ENCODE assay signal across 14 cellular contexts in genomic region chr12:77830502-77830901, GRCh38. TPM values are rescaled to one million over a fixed set of nuclear protein-coding genes. Genes with fewer than 3 reads are reported as not detected.
DNase-seq lines count a peak whose midpoint lies in the region; ATAC-seq and TF ChIP-seq lines count a peak whose summit lies in the region.
"Had no signal": no experiment of that assay in that cellular context is flagged by ENCODE, and none has a peak within 500 bp of the region (broad histone marks: within the 10 kb centered on the region; RNA-seq: fewer than 3 reads in every experiment).

Gene NAV3, plus strand, starts transcription at chr12:77830894. Its CDS starts 568 bp downstream, at chr12:77831462.

- H2BK15ac ChIP-seq in IMR-90 (ENCODE audit: low read depth, low read length): no peak within 1 kb of the TSS

- no TSS peak for BruUV-seq in IMR-90 (replicated peaks; lab: Mats Ljungman, UMichigan)

- TF ChIP-seq CTCF in IMR-90 (conservative IDR thresholded peaks at IDR 0.05; ENCODE audit: low read depth, low read length) (no peak), coronary artery (IDR thresholded peaks at IDR 0.05) (no peak)

- H2BK5ac ChIP-seq in IMR-90 (ENCODE audit: low read depth, low read length, poor library complexity, severe bottlenecking): no peak within 1 kb of the TSS

- H3K23ac ChIP-seq in IMR-90 (ENCODE audit: low read depth, low read length): no peak within 1 kb of the TSS

- no CpG with 5 or more reads among the region's 3 CpGs for WGBS in IMR-90 (ENCODE audit: extremely low coverage in 2 of 2, insufficient read length in 1 of 2), 2 experiments

- no peak within 1 kb of the TSS for H3K4me2 ChIP-seq in IMR-90 (ENCODE audit: low read depth, low read length)

- no peak within 1 kb of the TSS for H3K9ac ChIP-seq in IMR-90 (ENCODE audit: low read depth, low read length)
- no peak within 1 kb of the TSS for H3K9ac ChIP-seq in skeletal muscle tissue (ENCODE audit: low read depth in 1 of 3, low read length in 3 of 3)

- H3K18ac ChIP-seq in IMR-90 (ENCODE audit: low read depth, low read length): no peak within 1 kb of the TSS

- H3K4me3 ChIP-seq in IMR-90 (ENCODE audit: insufficient read depth, low read depth, low read length) (no peak within 1 kb of the TSS), coronary artery (peak within 1 kb of the TSS; percentile 54), skeletal muscle tissue (ENCODE audit: low read length in 3 of 3) (peak within 1 kb of the TSS in 1 of 3 donors; percentile 55)
- H3K4me3 ChIP-seq: gastrocnemius medialis, mucosa of descending colon, thyroid gland had no signal

- H4K5ac ChIP-seq in IMR-90 (ENCODE audit: low read depth, low read length): no peak within 1 kb of the TSS

- H3K9me3 ChIP-seq in IMR-90 (ENCODE audit: control insufficient read depth, insufficient read depth, low read length): no peaks in the 10 kb centered on the region
- H3K9me3 ChIP-seq in skeletal muscle tissue (ENCODE audit: control insufficient read depth in 3 of 3, low read length in 3 of 3): no peaks in the 10 kb centered on the region
- H3K9me3 ChIP-seq: gastrocnemius medialis, mucosa of descending colon, thyroid gland had no signal

- H3K79me1 ChIP-seq in IMR-90 (ENCODE audit: low read depth in 1 of 2, low read length in 2 of 2): no peaks in the 10 kb centered on the region

- DNase-seq in IMR-90 (no peak), coronary artery (ENCODE audit: low spot score) (no peak), left kidney (ENCODE audit: low read depth, low spot score) (peak; percentile 72)
- DNase-seq in stimulated activated CD4-positive, alpha-beta T cell treated with anti-CD3 and anti-CD28 coated beads, Interleukin-4, amount 100 ng/mL, for 1 hour: no peak
- DNase-seq: activated CD4-positive, alpha-beta T cell treated with anti-CD3 and anti-CD28 coated beads, Interleukin-2, amount 50 U/mL, for 4 hours; activated naive CD8-positive, alpha-beta T cell treated with anti-CD3 and anti-CD28 coated beads, Interleukin-2, amount 10 ng/mL, durations not matched to agents 7 days and 5 days; gastrocnemius medialis; mucosa of descending colon; stimulated activated CD4-positive, alpha-beta T cell treated with anti-CD3 and anti-CD28 coated beads, Interleukin-4, amount 100 ng/mL, for 4 hours; thyroid gland had no signal

- H3K4ac ChIP-seq in IMR-90 (ENCODE audit: low read depth, low read length): no peak within 1 kb of the TSS

- no peak within 1 kb of the TSS for H2AFZ ChIP-seq in IMR-90 (replicated peaks; ENCODE audit: low read length, poor library complexity)

- intact Hi-C loops in IMR-90 (cut with micrococcal nuclease): loop anchor here (5.0 kb wide), 1 partner anchor 228 kb away; no protein-coding TSS in a partner anchor

- H3K27ac ChIP-seq in IMR-90 (ENCODE audit: insufficient read depth, low read length) (no peak within 1 kb of the TSS), coronary artery (no peak within 1 kb of the TSS), skeletal muscle tissue (ENCODE audit: low read depth, low read length) (no peak within 1 kb of the TSS)

- no peak within 1 kb of the TSS for H3K14ac ChIP-seq in IMR-90 (replicated peaks; ENCODE audit: low read depth, low read length)

- no peak for TF ChIP-seq POLR2A in IMR-90 (IDR thresholded peaks at IDR 0.05; ENCODE audit: low read depth, low read length)

- in situ Hi-C loops in IMR-90 (cut with MboI; ENCODE audit: low sequenced_read_pairs): no loop called here

- H2AK9ac ChIP-seq in IMR-90 (replicated peaks; ENCODE audit: low read depth, low read length, poor library complexity): no peak within 1 kb of the TSS

- H3K36me3 ChIP-seq in IMR-90 (ENCODE audit: control insufficient read depth, insufficient read depth, low read length) (no peaks in the 10 kb centered on the region), skeletal muscle tissue (ENCODE audit: control insufficient read depth in 3 of 3, insufficient read depth in 3 of 3, low read length in 3 of 3) (no peaks in the 10 kb centered on the region)
- H3K36me3 ChIP-seq: gastrocnemius medialis, thyroid gland had no signal

- no peaks in the 10 kb centered on the region for H4K20me1 ChIP-seq in IMR-90 (ENCODE audit: insufficient read depth, low read length)

- dilution Hi-C loops in IMR-90 (cut with HindIII; ENCODE audit: low sequenced_read_pairs, unreplicated experiment): no loop called here

- CTCF ChIA-PET in IMR-90 (lab: Yijun Ruan, JAX): interaction anchor here (0.7 to 0.8 kb wide), 2 partner anchors 95 to 545 kb away, joined by 3 read pairs; no protein-coding TSS in a partner anchor

- H3K56ac ChIP-seq in IMR-90 (ENCODE audit: extremely low read depth, insufficient read depth, low read length): no peak within 1 kb of the TSS

- no peak within 1 kb of the TSS for H2AK5ac ChIP-seq in IMR-90 (ENCODE audit: low read depth, low read length)

- POLR2A ChIA-PET in IMR-90 (lab: Charles Lee; ENCODE audit: unreplicated experiment): no interaction called here

- H2BK120ac ChIP-seq in IMR-90 (ENCODE audit: low read depth, low read length): no peak within 1 kb of the TSS

- ATAC-seq in IMR-90 (ENCODE audit: low read depth): no peak
- ATAC-seq in GM18909 (IDR thresholded peaks at IDR 0.05; ENCODE audit: poor library complexity, unreplicated experiment): no peak
- no peak for ATAC-seq in GM21515 (IDR thresholded peaks at IDR 0.05; ENCODE audit: unreplicated experiment)
- ATAC-seq in GM18511 (IDR thresholded peaks at IDR 0.05; ENCODE audit: unreplicated experiment): no peak
- ATAC-seq: mucosa of descending colon had no signal

- no peaks in the 10 kb centered on the region for H3K4me1 ChIP-seq in IMR-90 (ENCODE audit: control insufficient read depth, insufficient read depth, low read length)
- no peaks in the 10 kb centered on the region for H3K4me1 ChIP-seq in skeletal muscle tissue (ENCODE audit: control insufficient read depth in 3 of 3, insufficient read depth in 3 of 3, low read length in 3 of 3)
- H3K4me1 ChIP-seq: thyroid gland had no signal

- H2BK20ac ChIP-seq in IMR-90 (ENCODE audit: low read depth, low read length): no peak within 1 kb of the TSS

- H3K27me3 ChIP-seq in IMR-90 (ENCODE audit: control insufficient read depth, insufficient read depth, low read length): peaks cover 1% of the 10 kb centered on the region; the same call in 1 of the 2 replicates
- H3K27me3 ChIP-seq in skeletal muscle tissue (ENCODE audit: control insufficient read depth in 3 of 3, insufficient read depth in 3 of 3, low read length in 3 of 3): no peaks in the 10 kb centered on the region
- H3K27me3 ChIP-seq: gastrocnemius medialis, thyroid gland had no signal

- no peak within 1 kb of the TSS for H4K91ac ChIP-seq in IMR-90 (ENCODE audit: insufficient read depth, low read depth, low read length)

- TF ChIP-seq RAD21 in IMR-90 (IDR thresholded peaks at IDR 0.05; ENCODE audit: low read length): no peak

- H3K9me1 ChIP-seq in IMR-90 (ENCODE audit: insufficient read depth, low read length): no peaks in the 10 kb centered on the region

- H4K8ac ChIP-seq in IMR-90 (ENCODE audit: low read depth in 2 of 2, low read length in 2 of 2): no peak within 1 kb of the TSS

TF ChIP-seq in IMR-90, 13 proteins besides CTCF, POLR2A, EP300 and RAD21:
- TF ChIP-seq CEBPB (IDR thresholded peaks at IDR 0.05; ENCODE audit: low read depth, low read length) (no peak), MXI1 (IDR thresholded peaks at IDR 0.05; ENCODE audit: borderline replicate concordance, low read depth, low read length) (no peak), USF2 (IDR thresholded peaks at IDR 0.05; ENCODE audit: low read depth, low read length) (no peak), FOS (IDR thresholded peaks at IDR 0.05; ENCODE audit: low read depth, low read length) (no peak), ELK1 (IDR thresholded peaks at IDR 0.05; ENCODE audit: borderline replicate concordance, low read depth, low read length) (no peak), NFE2L2 (IDR thresholded peaks at IDR 0.05; ENCODE audit: low read depth, low read length) (no peak), CHD1 (IDR thresholded peaks at IDR 0.05; ENCODE audit: low read depth, low read length) (no peak), SMC3 (IDR thresholded peaks at IDR 0.05; ENCODE audit: low read depth, low read length) (no peak), RFX5 (IDR thresholded peaks at IDR 0.05; ENCODE audit: low read depth, low read length) (no peak), MAZ (IDR thresholded peaks at IDR 0.05; ENCODE audit: borderline replicate concordance, low read depth, low read length) (no peak), RCOR1 (IDR thresholded peaks at IDR 0.05; ENCODE audit: insufficient replicate concordance, low read length) (no peak), MAFK (IDR thresholded peaks at IDR 0.05; ENCODE audit: low read depth, low read length) (no peak), BHLHE40 (IDR thresholded peaks at IDR 0.05; ENCODE audit: low read depth, low read length) (no peak)
TF ChIP-seq in IMR-90: peak in this region for 0.

RNA-seq across cellular contexts. Expression of gene NAV3, which starts in this region (rescaled TPM):
- total RNA-seq in IMR-90 (2012; rRNA removed): 98.3 and 106 TPM in 2 replicates
- polyA plus RNA-seq in IMR-90 (2012; rRNA removed): 24.3 and 25.5 TPM in 2 replicates
- 4.9 and 5.4 TPM in 2 replicates for polyA plus RNA-seq in IMR-90 (2012; cell fraction: cytosol; rRNA removed)
- polyA plus RNA-seq in IMR-90 (2012; cell fraction: nucleus; rRNA removed; ENCODE audit: low replicate concordance): 16.1 and 63.9 TPM in 2 replicates
- total RNA-seq in skeletal muscle tissue: 32.9 TPM
- total RNA-seq: activated naive CD8-positive, alpha-beta T cell treated with anti-CD3 and anti-CD28 coated beads, Interleukin-2, amount 10 ng/mL, durations not matched to agents 7 days and 5 days had no signal
